In genomic region chr14:21698538-21698937, GRCh38 we compare ENCODE assay signal across 6 cellular contexts. TPM values are rescaled to one million over a fixed set of nuclear protein-coding genes. Genes with fewer than 3 reads are reported as not detected.
"Had no signal": no experiment of that assay in that cellular context is flagged by ENCODE, and none has a peak within 500 bp of the region (broad histone marks: within the 10 kb centered on the region; RNA-seq: fewer than 3 reads in every experiment).

No MANE protein-coding gene starts in this region.

RNA-seq across cellular contexts. Expression of gene OR4E1, which starts 24.9 kb away (rescaled TPM):
- total RNA-seq: MCF 10A, PC-3, Peyer's patch, Right ventricle myocardium superior, SJSA1 had no signal

RNA-seq across cellular contexts. Expression of gene OR4E2, which starts 44.9 kb away (rescaled TPM):
- total RNA-seq: LHCN-M2, MCF 10A, PC-3, Peyer's patch, Right ventricle myocardium superior, SJSA1 had no signal
